In the genomic region with DNA sequence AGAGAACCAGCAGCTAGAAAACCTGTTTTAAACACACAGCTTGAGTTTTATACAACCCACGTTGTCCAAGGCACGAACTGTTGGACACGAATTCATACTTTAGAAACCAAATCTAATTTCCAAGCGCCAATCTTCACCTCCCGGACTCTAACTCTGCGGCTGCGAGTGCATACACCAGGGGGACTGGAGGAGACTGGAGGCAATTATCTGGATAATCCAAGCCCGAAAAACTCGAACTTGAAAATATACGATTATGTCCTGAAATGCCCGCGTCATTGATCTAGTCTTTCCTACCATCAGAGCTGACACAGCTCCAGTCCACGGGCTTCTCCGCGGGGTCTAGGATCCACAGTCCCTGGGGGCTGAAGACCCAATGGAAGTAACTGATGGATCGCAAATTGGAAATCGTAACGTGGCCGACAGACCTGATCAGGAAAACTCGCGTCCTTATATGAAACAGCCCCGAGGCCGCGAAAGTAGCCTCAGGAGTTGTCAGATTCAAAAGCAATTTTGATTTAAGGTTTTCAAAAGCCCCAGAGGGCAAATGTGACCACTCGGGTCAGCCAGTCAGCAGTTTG, we compare ENCODE assay signal across 8 cellular contexts. TPM values are rescaled to one million over a fixed set of nuclear protein-coding genes. Genes with fewer than 3 reads are reported as not detected.
DNase-seq lines count a peak whose midpoint lies in the region; ATAC-seq and TF ChIP-seq lines count a peak whose summit lies in the region.

No MANE protein-coding gene starts in this region.

- H3K9me3 ChIP-seq in AG04450 (ENCODE audit: control insufficient read depth, insufficient read depth, low read length) (no peaks in the 10 kb centered on the region; the same call in 1 of the 2 replicates), GM23248 (ENCODE audit: low read depth) (no peaks in the 10 kb centered on the region)
- no peaks in the 10 kb centered on the region for H3K9me3 ChIP-seq in effector memory CD4-positive, alpha-beta T cell (ENCODE audit: control insufficient read depth, low read length)

- POLR2A ChIA-PET in AG04450 (lab: Yijun Ruan, JAX), result no interaction called here

- 4 to 5% methylated on average over 25 of the region's 25 CpGs for WGBS in GM23248 (ENCODE audit: low coverage in 1 of 2, low lambda C conversion rate in 2 of 2, missing lambda C conversion rate in 2 of 2), 2 experiments

- H3K79me2 ChIP-seq in GM23248 (ENCODE audit: insufficient read depth), result no peaks in the 10 kb centered on the region

- H3K9me2 ChIP-seq in GM23248 (ENCODE audit: insufficient read depth), result no peaks in the 10 kb centered on the region

- H3K27ac ChIP-seq in AG04450 (ENCODE audit: low read depth, low read length) (no peak overlapping the region), GM23248 (no peak overlapping the region)
- no peak overlapping the region for H3K27ac ChIP-seq in effector memory CD4-positive, alpha-beta T cell (ENCODE audit: insufficient read depth, low read length, poor library complexity, severe bottlenecking)

- H2AFZ ChIP-seq in GM23248, result peak overlapping the region; percentile 84

- H3F3A ChIP-seq in GM23248 (ENCODE audit: insufficient read depth), result no peaks in the 10 kb centered on the region

- H4K20me1 ChIP-seq in GM23248 (ENCODE audit: insufficient read depth), result no peaks in the 10 kb centered on the region

- ATAC-seq in HG03097 (IDR thresholded peaks at IDR 0.05; ENCODE audit: low FRiP score, unreplicated experiment) (no peak), GM18519 (IDR thresholded peaks at IDR 0.05; ENCODE audit: low FRiP score, unreplicated experiment) (no peak)

- DNase-seq in AG04450 (ENCODE audit: low read depth, low spot score) (no peak), GM23248 (peak; percentile 49), SW480 (ENCODE audit: low spot score) (peak; percentile 56), Ammon's horn (ENCODE audit: low spot score) (no peak)
- no peak for DNase-seq in effector memory CD4-positive, alpha-beta T cell

- H3K4me1 Mint-ChIP-seq in nephron, result peaks cover 31% of the 10 kb centered on the region

- peak overlapping the region; percentile 84 for H3K4me2 ChIP-seq in GM23248 (ENCODE audit: unreplicated experiment)

- H3K4me3 ChIP-seq in AG04450 (ENCODE audit: low read depth, low read length) (peak overlapping the region; percentile 62), GM23248 (peak overlapping the region; percentile 76)
- peak overlapping the region; percentile 66 for H3K4me3 ChIP-seq in effector memory CD4-positive, alpha-beta T cell (ENCODE audit: insufficient read depth, low read depth, low read length, poor library complexity, severe bottlenecking)

- H3K36me3 Mint-ChIP-seq in nephron (ENCODE audit: low read depth), result no peaks in the 10 kb centered on the region

- H3K27ac Mint-ChIP-seq in nephron, result peak overlapping the region; percentile 45 to 85 (median 56)

- H3K27me3 Mint-ChIP-seq in nephron (ENCODE audit: low read depth), result peaks cover 79% of the 10 kb centered on the region

- H3K4me3 Mint-ChIP-seq in nephron, result peak overlapping the region; percentile 90 to 94 (median 92)

- no peaks in the 10 kb centered on the region for H3K9me3 Mint-ChIP-seq in nephron

- peak overlapping the region; percentile 66 for H3K9ac ChIP-seq in GM23248

- H3K4me1 ChIP-seq in GM23248 (ENCODE audit: insufficient read depth), result peaks cover 10% of the 10 kb centered on the region
- peaks cover 17% of the 10 kb centered on the region for H3K4me1 ChIP-seq in effector memory CD4-positive, alpha-beta T cell (ENCODE audit: control insufficient read depth, insufficient read depth, low read length, poor library complexity, severe bottlenecking)

- TF ChIP-seq CTCF in AG04450 (IDR thresholded peaks at IDR 0.05; ENCODE audit: low read depth, low read length) (no peak), nephron (IDR thresholded peaks at IDR 0.05; ENCODE audit: unreplicated experiment in 3 of 3) (peak in 1 of 3 experiments; percentile 5)

- H3K36me3 ChIP-seq in GM23248 (ENCODE audit: low read depth), result no peaks in the 10 kb centered on the region
- H3K36me3 ChIP-seq in effector memory CD4-positive, alpha-beta T cell (ENCODE audit: control insufficient read depth, insufficient read depth, low read length), result no peaks in the 10 kb centered on the region

- H3K27me3 ChIP-seq in AG04450 (ENCODE audit: control insufficient read depth, insufficient read depth, low read length) (peaks cover 53% of the 10 kb centered on the region), GM23248 (replicated peaks; ENCODE audit: insufficient read depth) (peaks cover 78% of the 10 kb centered on the region)
- peaks cover 36% of the 10 kb centered on the region for H3K27me3 ChIP-seq in effector memory CD4-positive, alpha-beta T cell (replicated peaks; ENCODE audit: control insufficient read depth, insufficient read depth, low read length, poor library complexity, severe bottlenecking)

- in situ Hi-C loops in GM23248 (cut with MboI), result no loop called here

- CTCF ChIA-PET in AG04450 (lab: Charles Lee), result no interaction called here

RNA-seq across cellular contexts. Expression of a gene that starts 0.8 kb away (rescaled TPM):
- polyA plus RNA-seq in AG04450 (2011; rRNA removed) (not detected in 2 replicates), GM23248 (2016; fragmentation: Nextera tagmentation; extraction: Ambion mirVana) (0.13 TPM in 1 of 2 replicates, not detected in the other)
- not detected in 2 replicates for polyA minus RNA-seq in AG04450 (2011; rRNA and poly(A)+ RNA removed)
- not detected in 2 replicates for total RNA-seq in GM23248 (2014; rRNA removed; shearing (Covaris generic))

RNA-seq across cellular contexts. Expression of a gene that starts 42.1 kb away (rescaled TPM):
- polyA plus RNA-seq in AG04450 (2011; rRNA removed) (21.1 and 21.5 TPM in 2 replicates), GM23248 (2016; fragmentation: Nextera tagmentation; extraction: Ambion mirVana) (9.5 and 9.9 TPM in 2 replicates)
- 54.3 and 55.6 TPM in 2 replicates for polyA minus RNA-seq in AG04450 (2011; rRNA and poly(A)+ RNA removed)
- total RNA-seq in GM23248 (2014; rRNA removed; shearing (Covaris generic)), result 6.1 and 10.2 TPM in 2 replicates

Comparison
In these comparisons a context has a peak if more than half of its experiments do, and no peak if none do; other contexts are left out.
1. DNase-seq: peak in GM23248 (single experiment) and SW480 (single experiment); none in AG04450 (single experiment), effector memory CD4-positive, alpha-beta T cell (0 of 3) and Ammon's horn (single experiment).
2. Peak in every context shown above with its lines, with median percentiles within 50 percentile points of each other: H3K4me3 ChIP-seq.